31 cellular contexts compared by ENCODE assay signal in the genomic region with DNA sequence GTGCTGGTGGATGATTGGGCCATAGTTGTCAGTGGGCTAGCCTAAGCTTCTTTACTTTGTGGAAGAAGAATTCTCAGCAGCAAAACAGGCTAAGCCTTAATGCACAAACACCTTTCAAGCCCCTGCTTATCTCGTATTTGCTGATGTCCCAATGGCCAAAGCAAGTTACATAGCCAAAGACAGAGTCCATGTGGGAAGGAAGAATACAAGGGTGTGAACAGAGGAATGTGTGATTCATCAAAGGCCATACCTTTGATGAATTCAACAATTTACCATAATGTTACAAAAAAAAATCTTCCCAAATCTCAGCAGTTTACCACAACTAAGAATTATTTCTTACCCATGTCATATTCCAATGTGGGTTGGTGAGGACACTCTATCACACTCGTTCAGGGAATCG. TPM values are rescaled to one million over a fixed set of nuclear protein-coding genes. Genes with fewer than 3 reads are reported as not detected.
DNase-seq lines count a peak whose midpoint lies in the region; ATAC-seq, FAIRE-seq and TF ChIP-seq lines count a peak whose summit lies in the region.
"Had no signal": no experiment of that assay in that cellular context is flagged by ENCODE, and none has a peak within 500 bp of the region (broad histone marks: within the 10 kb centered on the region; RNA-seq: fewer than 3 reads in every experiment).

No MANE protein-coding gene starts in this region.

- in situ Hi-C loops in HepG2 (cut with HindIII; ENCODE audit: extremely low pct_ligation_motif_present, low pct_unique_long_range_greater_than_20kb), result loop anchor here (5.0 to 25.0 kb wide), 2 partner anchors 135 to 475 kb away; no protein-coding TSS in a partner anchor

- no peak for TF ChIP-seq RAD21 in HepG2 (CRISPR knock-in tag; IDR thresholded peaks at IDR 0.05)

- H3K27ac ChIP-seq in HepG2 (ENCODE audit: extremely low read length, insufficient read depth, low read length) (no peak overlapping the region), right lobe of liver (no peak overlapping the region), OCI-LY7 (ENCODE audit: low read depth, low read length, poor library complexity, severe bottlenecking) (no peak overlapping the region), Peyer's patch (no peak overlapping the region), stomach (peak overlapping the region in 1 of 5 donors; percentile 31)
- H3K27ac ChIP-seq: neutrophil, SJCRH30 had no signal

- H3K27me3 Mint-ChIP-seq in immature natural killer cell (ENCODE audit: low read depth in 3 of 3), result peaks cover 10 to 17% (median 15%) of the 10 kb centered on the region in 3 donors
- peaks cover 12% of the 10 kb centered on the region for H3K27me3 Mint-ChIP-seq in type B pancreatic cell

- POLR2A ChIA-PET in HepG2 (lab: Yijun Ruan, JAX), result no interaction called here
- POLR2A ChIA-PET in OCI-LY7 (lab: Charles Lee), result interaction anchor here (0.6 to 1.1 kb wide), 4 partner anchors 10 to 133 kb away, joined by 3 to 8 read pairs (median 4); no protein-coding TSS in a partner anchor

- no peak for TF ChIP-seq CTCF in HepG2 (CRISPR knock-in tag; IDR thresholded peaks at IDR 0.05)
- no peak for TF ChIP-seq CTCF in right lobe of liver (IDR thresholded peaks at IDR 0.05)
- TF ChIP-seq CTCF in OCI-LY7 (conservative IDR thresholded peaks at IDR 0.05; ENCODE audit: low read length), result no peak
- TF ChIP-seq CTCF in type B pancreatic cell (conservative IDR thresholded peaks at IDR 0.05), result no peak
- TF ChIP-seq CTCF in Peyer's patch (IDR thresholded peaks at IDR 0.05), result no peak
- TF ChIP-seq CTCF in stomach (IDR thresholded peaks at IDR 0.05), result no peak

- TF ChIP-seq POLR2A in HepG2 (IDR thresholded peaks at IDR 0.05; ENCODE audit: insufficient read depth in 1 of 2, low read depth in 2 of 2, low read length in 2 of 2), result no peak
- TF ChIP-seq POLR2A in right lobe of liver (IDR thresholded peaks at IDR 0.05), result no peak
- no peak for TF ChIP-seq POLR2A in Peyer's patch (IDR thresholded peaks at IDR 0.05)
- no peak for TF ChIP-seq POLR2A in stomach (IDR thresholded peaks at IDR 0.05)

- WGBS in HepG2 (ENCODE audit: low lambda C conversion rate), result 34% methylated on average over 3 of the region's 3 CpGs
- 92% methylated on average over 3 of the region's 3 CpGs for WGBS in right lobe of liver (ENCODE audit: insufficient coverage, low coverage, low lambda C conversion rate, missing lambda C conversion rate)
- 79 to 93% (median 92%) methylated on average over 3 of the region's 3 CpGs for WGBS in stomach, 5 donors

- H3K27me3 ChIP-seq in HepG2 (ENCODE audit: control insufficient read depth in 1 of 2, insufficient read depth in 2 of 2, low read length in 2 of 2), result no peaks in the 10 kb centered on the region; a peak in 1 of 5 replicates
- no peaks in the 10 kb centered on the region for H3K27me3 ChIP-seq in right lobe of liver
- no peaks in the 10 kb centered on the region for H3K27me3 ChIP-seq in Peyer's patch
- peaks cover 0 to 15% (median 0%) of the 10 kb centered on the region in 3 donors for H3K27me3 ChIP-seq in stomach
- H3K27me3 ChIP-seq: breast epithelium, SJCRH30, vagina had no signal

- DNase-seq in HepG2 (ENCODE audit: low spot score) (no peak), right lobe of liver (no peak), OCI-LY7 (ENCODE audit: low spot score) (no peak), immature natural killer cell (no peak), type B pancreatic cell (ENCODE audit: extremely low spot score, unreplicated experiment) (no peak), AML-193 (lab: John Stamatoyannopoulos, UW) (no peak), Peyer's patch (no peak), stomach (no peak)
- DNase-seq: activated CD4-positive, alpha-beta T cell treated with anti-CD3 and anti-CD28 coated beads for 4 hours; activated CD8-positive, alpha-beta memory T cell treated with anti-CD3 and anti-CD28 coated beads for 24 hours; activated T-cell treated with anti-CD3 and anti-CD28 coated beads for 4 hours; amniotic stem cell; Caco-2; HCEC 1CT; hippocampal formation; IMR-90; left cardiac atrium; mucosa of descending colon; NCI-H1694; NCI-H446; NCI-H748 treated with DMSO at 0.1 percent for 48 hours; right cardiac atrium; SJCRH30; stimulated activated CD4-positive, alpha-beta T cell treated with anti-CD3 and anti-CD28 coated beads, Interleukin-1b, Interleukin-23, amount 100 ng/mL, for 48 hours; stimulated activated naive CD4-positive, alpha-beta T cell treated with Interleukin-2 at 50 U/mL for 16 hours; SW 1271; T-helper 9 cell had no signal

- H3K27ac Mint-ChIP-seq in immature natural killer cell (peak overlapping the region in 2 of 6 donors; percentile 5 to 91), type B pancreatic cell (no peak overlapping the region)

- H3K79me2 ChIP-seq in HepG2 (ENCODE audit: insufficient read depth, low read length) (peaks cover 14% of the 10 kb centered on the region), OCI-LY7 (ENCODE audit: insufficient read depth, low read depth, low read length) (peaks cover 39% of the 10 kb centered on the region)

- no peaks in the 10 kb centered on the region for H4K20me1 ChIP-seq in HepG2 (ENCODE audit: insufficient read depth, low read length)
- H4K20me1 ChIP-seq in OCI-LY7 (ENCODE audit: insufficient read depth, low read length), result 0 out of 2 replicates have a peak, but pooled peaks cover 4% of the 10 kb centered on the region

- H3K36me3 Mint-ChIP-seq in immature natural killer cell (peaks cover 0 to 2% (median 2%) of the 10 kb centered on the region in 3 donors), type B pancreatic cell (peaks cover 10% of the 10 kb centered on the region)

- H3K4me2 ChIP-seq in HepG2 (ENCODE audit: low read depth, low read length), result peak overlapping the region; percentile 95; the same call in 1 of the 2 replicates
- no peak overlapping the region for H3K4me2 ChIP-seq in OCI-LY7 (ENCODE audit: low read length)

- no peak overlapping the region for H2AFZ ChIP-seq in HepG2 (ENCODE audit: low read length)
- peak overlapping the region; percentile 89; the same call in 1 of the 2 replicates for H2AFZ ChIP-seq in OCI-LY7 (ENCODE audit: low read length)

- H3K4me3 Mint-ChIP-seq in immature natural killer cell, result peak overlapping the region; percentile 6 to 98 (median 15)
- peak overlapping the region; percentile 62 for H3K4me3 Mint-ChIP-seq in type B pancreatic cell

- no peaks in the 10 kb centered on the region for H3K9me3 Mint-ChIP-seq in immature natural killer cell
- peaks cover 7% of the 10 kb centered on the region for H3K9me3 Mint-ChIP-seq in type B pancreatic cell

- ATAC-seq in HepG2 (no peak), right lobe of liver (no peak)
- ATAC-seq: left cardiac atrium, mucosa of descending colon, right cardiac atrium had no signal

- H3K4me1 ChIP-seq in HepG2 (ENCODE audit: insufficient read depth, low read length), result peaks cover 38% of the 10 kb centered on the region
- H3K4me1 ChIP-seq in right lobe of liver, result peaks cover 0 to 9% (median 4%) of the 10 kb centered on the region in 4 donors
- H3K4me1 ChIP-seq in OCI-LY7 (ENCODE audit: insufficient read depth, low read length, poor library complexity, severe bottlenecking), result peaks cover 29% of the 10 kb centered on the region
- peaks cover 0 to 23% (median 2%) of the 10 kb centered on the region in 4 donors for H3K4me1 ChIP-seq in Peyer's patch
- peaks cover 0 to 46% (median 26%) of the 10 kb centered on the region in 4 donors for H3K4me1 ChIP-seq in stomach
- H3K4me1 ChIP-seq: breast epithelium, Caco-2, SJCRH30 had no signal

- H3K36me3 ChIP-seq in HepG2 (replicated peaks in 1 of 2; ENCODE audit: control insufficient read depth in 1 of 2, insufficient read depth in 2 of 2, low read length in 2 of 2) (no peaks in the 10 kb centered on the region; a peak in 1 of 5 replicates), right lobe of liver (no peaks in the 10 kb centered on the region), OCI-LY7 (ENCODE audit: insufficient read depth, low read length) (peaks cover 22% of the 10 kb centered on the region), Peyer's patch (no peaks in the 10 kb centered on the region), stomach (peaks cover 0 to 6% (median 0%) of the 10 kb centered on the region in 4 donors)
- H3K36me3 ChIP-seq: breast epithelium, neutrophil, SJCRH30, vagina had no signal

- CTCF ChIA-PET in HepG2 (lab: Yijun Ruan, JAX; ENCODE audit: low intra/inter-chr PET ratio, low total read pairs) (no interaction called here), OCI-LY7 (lab: Charles Lee; ENCODE audit: unreplicated experiment) (interaction anchor here (1.0 kb wide), 1 partner anchor 176 kb away, joined by 3 read pairs; no protein-coding TSS in a partner anchor)

- H3K9ac ChIP-seq in HepG2 (ENCODE audit: insufficient read depth, low read depth, low read length), result no peak overlapping the region

- intact Hi-C loops in HepG2 (cut with micrococcal nuclease; ENCODE audit: unreplicated experiment), result no loop called here
- intact Hi-C loops in right lobe of liver (cut with DNase I), result no loop called here
- intact Hi-C loops in OCI-LY7 (cut with micrococcal nuclease; ENCODE audit: unreplicated experiment), result loop anchor here (2.0 to 5.0 kb wide), 3 partner anchors 94 to 516 kb away; no protein-coding TSS in a partner anchor
- intact Hi-C loops in stomach (cut with DNase I; ENCODE audit: low total_unique reads), result no loop called here

- no TSS peak for BruUV-seq in HepG2 (replicated peaks; lab: Mats Ljungman, UMichigan)
- BruUV-seq in OCI-LY7 (replicated peaks; lab: Mats Ljungman, UMichigan), result no TSS peak

- H3K9me3 ChIP-seq in HepG2 (ENCODE audit: low read length) (no peaks in the 10 kb centered on the region), right lobe of liver (no peaks in the 10 kb centered on the region), OCI-LY7 (ENCODE audit: low read length) (peaks cover 8% of the 10 kb centered on the region; the same call in 1 of the 2 replicates), Peyer's patch (no peaks in the 10 kb centered on the region), stomach (no peaks in the 10 kb centered on the region)
- H3K9me3 ChIP-seq: breast epithelium, Caco-2, mucosa of descending colon, neutrophil, SJCRH30, vagina had no signal

- no peaks in the 10 kb centered on the region for H3K9me2 ChIP-seq in OCI-LY7 (ENCODE audit: insufficient read depth, low read length)

- peaks cover 32 to 56% of the 10 kb centered on the region in 2 donors for H3K4me1 Mint-ChIP-seq in immature natural killer cell
- H3K4me1 Mint-ChIP-seq in type B pancreatic cell (ENCODE audit: unreplicated experiment), result peaks cover 22% of the 10 kb centered on the region

- no peak for FAIRE-seq in HepG2 (lab: Jason Lieb, UNC)

- TF ChIP-seq EP300 in HepG2 (IDR thresholded peaks at IDR 0.05; ENCODE audit: low read depth in 2 of 2, low read length in 2 of 2) (no peak), HepG2 (CRISPR knock-in tag; IDR thresholded peaks at IDR 0.05; ENCODE audit: borderline replicate concordance) (no peak), stomach (IDR thresholded peaks at IDR 0.05) (no peak)

- H3K4me3 ChIP-seq in HepG2 (replicated peaks in 1 of 3; ENCODE audit: insufficient read depth in 1 of 3, low read depth in 2 of 3, low read length in 3 of 3) (no peak overlapping the region), right lobe of liver (no peak overlapping the region), OCI-LY7 (ENCODE audit: low read depth, low read length, poor library complexity, severe bottlenecking) (no peak overlapping the region), Peyer's patch (no peak overlapping the region), stomach (no peak overlapping the region)
- H3K4me3 ChIP-seq: lung, mucosa of descending colon had no signal

RNA-seq across cellular contexts. Expression of a gene that starts 1.2 kb away (rescaled TPM):
- total RNA-seq in HepG2 (2016; rRNA removed; fragmentation: Illumina TruSeq; extraction: Trizol), result 17.8 and 21.2 TPM in 2 replicates
- 2.7 and 3.2 TPM in 2 replicates for total RNA-seq in HepG2 (2016; cell fraction: cytosol; rRNA removed; fragmentation: Illumina TruSeq; extraction: Trizol; ENCODE audit: low read depth)
- total RNA-seq in HepG2 (2016; cell fraction: insoluble cytoplasmic fraction; rRNA removed; fragmentation: Illumina TruSeq; extraction: Trizol), result 18.5 and 22.8 TPM in 2 replicates
- 3.9 and 4.7 TPM in 2 replicates for total RNA-seq in HepG2 (2016; cell fraction: membrane; rRNA removed; fragmentation: Illumina TruSeq; extraction: Trizol)
- 45.3 and 47.8 TPM in 2 replicates for total RNA-seq in HepG2 (2016; cell fraction: nucleus; rRNA removed; fragmentation: Illumina TruSeq; extraction: Trizol)
- 5.5 and 6.7 TPM in 2 replicates for polyA plus RNA-seq in HepG2 (2011; rRNA removed)
- polyA plus RNA-seq in HepG2 (2011; cell fraction: cytosol; rRNA removed), result 1.3 and 2.3 TPM in 2 replicates
- 11.3 and 14.5 TPM in 2 replicates for polyA plus RNA-seq in HepG2 (2011; cell fraction: nucleus; rRNA removed)
- polyA plus RNA-seq in HepG2 (2012), result 9.3 and 11.1 TPM in 2 replicates
- 0.25 and 0.35 TPM in 2 replicates for polyA plus RNA-seq in HepG2 (2016; cell fraction: cytosol; fragmentation: Illumina TruSeq; extraction: Trizol; ENCODE audit: low read depth)
- 12.4 and 13.5 TPM in 2 replicates for polyA plus RNA-seq in HepG2 (2016; cell fraction: insoluble cytoplasmic fraction; fragmentation: Illumina TruSeq; extraction: Trizol; ENCODE audit: low read depth)
- polyA plus RNA-seq in HepG2 (2016; cell fraction: membrane; fragmentation: Illumina TruSeq; extraction: Trizol; ENCODE audit: low read depth), result 0.92 and 1.1 TPM in 2 replicates
- 30.6 and 33.0 TPM in 2 replicates for polyA plus RNA-seq in HepG2 (2016; cell fraction: nucleus; fragmentation: Illumina TruSeq; extraction: Trizol; ENCODE audit: insufficient read depth, low read depth)
- polyA minus RNA-seq in HepG2 (2011; rRNA and poly(A)+ RNA removed; ENCODE audit: low replicate concordance), result 9.6 TPM in 2 replicates
- 6.0 and 8.4 TPM in 2 replicates for polyA minus RNA-seq in HepG2 (2011; cell fraction: cytosol; rRNA and poly(A)+ RNA removed)
- polyA minus RNA-seq in HepG2 (2011; cell fraction: nucleus; rRNA and poly(A)+ RNA removed), result 73.4 and 73.5 TPM in 2 replicates
- 10 to 100 TPM; 12.2 to 18.3 (median 15.7) TPM for total RNA-seq in right lobe of liver
- 30.6 and 40.3 TPM in 2 replicates for total RNA-seq in OCI-LY7 (2014; rRNA removed; shearing (Covaris generic))
- 59.6 and 60.1 TPM in 2 replicates for total RNA-seq in OCI-LY7 (2022)
- 10 to 100 TPM in 1 of 3 donors, 1 to 10 TPM in 2; 3.9 to 11.3 (median 7.3) TPM for polyA plus RNA-seq in immature natural killer cell
- total RNA-seq in type B pancreatic cell (ENCODE audit: low replicate concordance), result 22.3 and 30.4 TPM in 2 replicates
- total RNA-seq in Peyer's patch, result 10 to 100 TPM; 27.4 to 39.1 (median 30.9) TPM
- total RNA-seq in stomach, result 10 to 100 TPM; 21.9 to 78.0 (median 28.8) TPM
- polyA plus RNA-seq in stomach, result 1 to 10 TPM; 3.8 to 7.1 (median 4.9) TPM

RNA-seq across cellular contexts. Expression of a gene that starts 24.1 kb away (rescaled TPM):
- 2.4 and 3.0 TPM in 2 replicates for total RNA-seq in HepG2 (2016; rRNA removed; fragmentation: Illumina TruSeq; extraction: Trizol)
- total RNA-seq in HepG2 (2016; cell fraction: cytosol; rRNA removed; fragmentation: Illumina TruSeq; extraction: Trizol; ENCODE audit: low read depth), result 0.20 and 0.35 TPM in 2 replicates
- total RNA-seq in HepG2 (2016; cell fraction: insoluble cytoplasmic fraction; rRNA removed; fragmentation: Illumina TruSeq; extraction: Trizol), result 2.1 and 2.7 TPM in 2 replicates
- 0.68 and 0.83 TPM in 2 replicates for total RNA-seq in HepG2 (2016; cell fraction: membrane; rRNA removed; fragmentation: Illumina TruSeq; extraction: Trizol)
- 1.9 and 2.5 TPM in 2 replicates for total RNA-seq in HepG2 (2016; cell fraction: nucleus; rRNA removed; fragmentation: Illumina TruSeq; extraction: Trizol)
- polyA plus RNA-seq in HepG2 (2011; rRNA removed), result 0.55 and 1.0 TPM in 2 replicates
- polyA plus RNA-seq in HepG2 (2011; cell fraction: cytosol; rRNA removed), result 0.87 and 1.3 TPM in 2 replicates
- polyA plus RNA-seq in HepG2 (2011; cell fraction: nucleus; rRNA removed), result 1.3 and 1.7 TPM in 2 replicates
- 0.24 and 0.55 TPM in 2 replicates for polyA plus RNA-seq in HepG2 (2012)
- 0.10 and 0.11 TPM in 2 replicates for polyA plus RNA-seq in HepG2 (2016; cell fraction: cytosol; fragmentation: Illumina TruSeq; extraction: Trizol; ENCODE audit: low read depth)
- 0.88 and 1.2 TPM in 2 replicates for polyA plus RNA-seq in HepG2 (2016; cell fraction: insoluble cytoplasmic fraction; fragmentation: Illumina TruSeq; extraction: Trizol; ENCODE audit: low read depth)
- 0.15 and 0.33 TPM in 2 replicates for polyA plus RNA-seq in HepG2 (2016; cell fraction: membrane; fragmentation: Illumina TruSeq; extraction: Trizol; ENCODE audit: low read depth)
- polyA plus RNA-seq in HepG2 (2016; cell fraction: nucleus; fragmentation: Illumina TruSeq; extraction: Trizol; ENCODE audit: insufficient read depth, low read depth), result 0.71 and 0.79 TPM in 2 replicates
- 1.4 and 2.2 TPM in 2 replicates for polyA minus RNA-seq in HepG2 (2011; rRNA and poly(A)+ RNA removed; ENCODE audit: low replicate concordance)
- polyA minus RNA-seq in HepG2 (2011; cell fraction: cytosol; rRNA and poly(A)+ RNA removed), result 1.1 and 1.8 TPM in 2 replicates
- polyA minus RNA-seq in HepG2 (2011; cell fraction: nucleus; rRNA and poly(A)+ RNA removed), result 3.9 and 4.4 TPM in 2 replicates
- 10 to 100 TPM; 23.1 to 35.2 (median 26.1) TPM for total RNA-seq in right lobe of liver
- 0.18 TPM in 1 of 2 replicates, not detected in the other for total RNA-seq in OCI-LY7 (2014; rRNA removed; shearing (Covaris generic))
- total RNA-seq in OCI-LY7 (2022), result 0.04 and 0.25 TPM in 2 replicates
- 1 to 10 TPM in 1 of 3 donors, under 1 TPM in 2; 0.53 to 1.2 (median 0.63) TPM for polyA plus RNA-seq in immature natural killer cell
- total RNA-seq in type B pancreatic cell (ENCODE audit: low replicate concordance), result 11.8 and 24.0 TPM in 2 replicates
- 100 to 1,000 TPM in 1 of 4 donors, 1 to 10 TPM in 3; 1.2 to 133 (median 8.5) TPM for total RNA-seq in Peyer's patch
- total RNA-seq in stomach, result 10 to 100 TPM in 3 of 5 donors, 1 to 10 TPM in 2; 8.4 to 35.1 (median 16.1) TPM
- polyA plus RNA-seq in stomach, result 1 to 10 TPM; 3.8 to 4.9 (median 4.2) TPM
